In the genomic region with DNA sequence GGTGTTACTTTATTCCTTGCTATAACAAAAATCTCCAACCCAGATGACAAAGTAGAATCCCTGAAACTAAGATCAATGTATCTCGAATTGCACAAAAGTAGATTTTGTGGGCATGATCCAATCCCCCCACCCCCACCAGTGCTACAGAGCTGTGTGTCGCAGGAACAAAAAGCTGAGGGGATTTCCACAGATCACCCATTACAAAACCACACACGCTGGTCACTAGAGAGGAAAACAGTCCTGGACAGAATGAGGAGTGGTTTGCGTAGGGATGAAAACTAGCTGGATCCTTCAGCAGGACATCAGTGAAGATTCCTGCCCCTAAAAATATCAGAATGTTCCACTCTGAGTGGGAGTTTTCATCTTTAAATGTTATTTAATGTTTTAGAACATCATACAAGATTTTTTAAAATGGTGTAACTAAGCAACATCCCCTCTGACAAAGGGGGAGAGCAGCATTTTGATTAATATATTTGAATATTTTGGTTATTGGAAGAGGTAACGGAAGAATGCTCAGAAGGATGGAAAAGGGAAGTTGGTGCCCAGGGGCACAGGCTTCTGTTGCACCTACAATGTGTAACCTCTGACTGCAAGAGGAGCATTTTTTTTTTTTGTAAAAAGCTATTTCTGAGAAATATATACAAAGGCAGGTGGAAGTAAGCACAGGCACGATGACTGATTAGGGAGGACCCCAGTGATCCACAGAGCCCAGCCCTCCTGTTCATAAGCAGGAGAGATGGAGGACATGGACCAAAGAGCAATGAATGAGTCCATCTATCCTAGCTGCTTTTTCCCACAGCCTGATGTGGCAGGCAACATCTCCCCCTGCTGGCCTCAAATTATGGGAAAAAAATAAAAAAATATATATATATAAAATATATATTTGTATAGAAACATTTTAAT, we compare ENCODE assay signal across 8 cellular contexts.
DNase-seq lines count a peak whose midpoint lies in the region; ATAC-seq and TF ChIP-seq lines count a peak whose summit lies in the region.

No MANE protein-coding gene starts in this region.

- H2AFZ ChIP-seq in Karpas-422 (ENCODE audit: low read length), result no peak overlapping the region

- DNase-seq in activated naive CD4-positive, alpha-beta T cell treated with anti-CD3 and anti-CD28 coated beads for 36 hours, result peak; percentile 37
- DNase-seq in activated naive CD4-positive, alpha-beta T cell treated with anti-CD3 and anti-CD28 coated beads, Interleukin-2, amount 50 U/mL, for 16 hours, result no peak
- peak; percentile 68 for DNase-seq in Karpas-422
- DNase-seq in activated CD4-positive, alpha-beta T cell treated with anti-CD3 and anti-CD28 coated beads for 24 hours (ENCODE audit: low read depth in 2 of 2), result peak; percentile 5 to 15
- no peak for DNase-seq in esophagus squamous epithelium (lab: John Stamatoyannopoulos, UW)
- no peak for DNase-seq in psoas muscle
- DNase-seq in NCI-H2029 treated with DMSO at 0.1 percent for 48 hours (lab: John Stamatoyannopoulos, UW), result no peak

- H3K4me3 ChIP-seq in Karpas-422 (ENCODE audit: low read length), result no peak overlapping the region
- no peak overlapping the region for H3K4me3 ChIP-seq in esophagus squamous epithelium
- no peak overlapping the region for H3K4me3 ChIP-seq in psoas muscle

- H3K9me3 Mint-ChIP-seq in activated naive CD4-positive, alpha-beta T cell treated with anti-CD3 and anti-CD28 coated beads for 36 hours, result no peaks in the 10 kb centered on the region

- H3K27me3 Mint-ChIP-seq in activated naive CD4-positive, alpha-beta T cell treated with anti-CD3 and anti-CD28 coated beads for 36 hours (ENCODE audit: low read depth), result no peaks in the 10 kb centered on the region

- no peak for TF ChIP-seq POLR2A in esophagus squamous epithelium (IDR thresholded peaks at IDR 0.05)

- no peaks in the 10 kb centered on the region for H3K36me3 Mint-ChIP-seq in activated naive CD4-positive, alpha-beta T cell treated with anti-CD3 and anti-CD28 coated beads for 36 hours (ENCODE audit: low read depth)

- CTCF ChIA-PET in activated naive CD4-positive, alpha-beta T cell treated with anti-CD3 and anti-CD28 coated beads for 36 hours (lab: Charles Lee), result interaction anchor here (0.6 to 7.0 kb wide), 45 partner anchors 7 to 1523 kb away, joined by 3 to 198 read pairs (median 4); a partner anchor contains a TSS

- H3K27ac ChIP-seq in Karpas-422 (ENCODE audit: low read length) (no peak overlapping the region), esophagus squamous epithelium (no peak overlapping the region), psoas muscle (no peak overlapping the region)

- no peaks in the 10 kb centered on the region for H4K20me1 ChIP-seq in Karpas-422 (ENCODE audit: insufficient read depth, low read depth, low read length)

- TF ChIP-seq CTCF in esophagus squamous epithelium (IDR thresholded peaks at IDR 0.05) (peak in 5 of 6 experiments; percentile 19 to 53 (median 29)), psoas muscle (IDR thresholded peaks at IDR 0.05) (peak; percentile 50)

- no peak overlapping the region for H3K9ac ChIP-seq in Karpas-422 (ENCODE audit: low read length)

- WGBS in esophagus squamous epithelium, 2 donors, result 34 to 42% methylated on average over 6 of the region's 6 CpGs
- WGBS in psoas muscle, 3 donors, result 57 to 63% (median 58%) methylated on average over 6 of the region's 6 CpGs

- no peak overlapping the region for H3K4me2 ChIP-seq in Karpas-422 (ENCODE audit: low read depth, low read length, poor library complexity, severe bottlenecking)

- H3K9me2 ChIP-seq in Karpas-422 (replicated peaks; ENCODE audit: insufficient read depth, low read length), result no peaks in the 10 kb centered on the region

- no peaks in the 10 kb centered on the region for H3K79me2 ChIP-seq in Karpas-422 (ENCODE audit: low read length)

- ATAC-seq in psoas muscle (no peak), GM21367 (IDR thresholded peaks at IDR 0.05; ENCODE audit: unreplicated experiment) (no peak)

- no peaks in the 10 kb centered on the region for H3K27me3 ChIP-seq in Karpas-422 (ENCODE audit: low read length)
- H3K27me3 ChIP-seq in esophagus squamous epithelium, result no peaks in the 10 kb centered on the region
- H3K27me3 ChIP-seq in psoas muscle (ENCODE audit: insufficient read depth in 3 of 3, low read length in 2 of 3), result no peaks in the 10 kb centered on the region

- intact Hi-C loops in activated naive CD4-positive, alpha-beta T cell treated with anti-CD3 and anti-CD28 coated beads for 36 hours (cut with micrococcal nuclease), result loop anchor here (1.0 to 5.0 kb wide), 7 partner anchors 39 to 680 kb away; a partner anchor contains a TSS
- intact Hi-C loops in esophagus squamous epithelium (cut with DNase I) (loop anchor here (10.0 kb wide), 1 partner anchor 262 kb away; no protein-coding TSS in a partner anchor), psoas muscle (cut with DNase I) (loop anchor here in 1 of 2 donors (5.0 kb wide), 1 partner anchor 260 kb away; no protein-coding TSS in a partner anchor)

- H3K9me3 ChIP-seq in Karpas-422 (ENCODE audit: low read length) (no peaks in the 10 kb centered on the region), esophagus squamous epithelium (no peaks in the 10 kb centered on the region), psoas muscle (no peaks in the 10 kb centered on the region)

- H3K27ac Mint-ChIP-seq in activated naive CD4-positive, alpha-beta T cell treated with anti-CD3 and anti-CD28 coated beads for 36 hours, result no peak overlapping the region

- H3K4me1 ChIP-seq in Karpas-422 (ENCODE audit: low read length) (peaks cover 23% of the 10 kb centered on the region), esophagus squamous epithelium (no peaks in the 10 kb centered on the region), psoas muscle (no peaks in the 10 kb centered on the region)

- H3K36me3 ChIP-seq in Karpas-422 (ENCODE audit: insufficient read depth, low read length), result no peaks in the 10 kb centered on the region
- no peaks in the 10 kb centered on the region for H3K36me3 ChIP-seq in esophagus squamous epithelium
- H3K36me3 ChIP-seq in psoas muscle (ENCODE audit: insufficient read depth in 1 of 2, low read depth in 1 of 2), result no peaks in the 10 kb centered on the region

- H3K4me1 Mint-ChIP-seq in activated naive CD4-positive, alpha-beta T cell treated with anti-CD3 and anti-CD28 coated beads for 36 hours (ENCODE audit: low read depth), result peaks cover 9% of the 10 kb centered on the region

- H3K4me3 Mint-ChIP-seq in activated naive CD4-positive, alpha-beta T cell treated with anti-CD3 and anti-CD28 coated beads for 36 hours, result no peak overlapping the region

Comparison
In these comparisons a context has a peak if more than half of its experiments do, and no peak if none do; other contexts are left out.
1. DNase-seq: peak in activated naive CD4-positive, alpha-beta T cell treated with anti-CD3 and anti-CD28 coated beads for 36 hours (single experiment), Karpas-422 (single experiment) and activated CD4-positive, alpha-beta T cell treated with anti-CD3 and anti-CD28 coated beads for 24 hours (2 of 2); none in activated naive CD4-positive, alpha-beta T cell treated with anti-CD3 and anti-CD28 coated beads, Interleukin-2, amount 50 U/mL, for 16 hours (single experiment), esophagus squamous epithelium (single experiment), psoas muscle (0 of 2) and NCI-H2029 treated with DMSO at 0.1 percent for 48 hours (single experiment).